12 cellular contexts compared by ENCODE assay signal in genomic region chr1:157403608-157404007, GRCh38.
A peak's percentile ranks its signal among the peaks of the same experiment; 100 is the strongest.
DNase-seq lines count a peak whose midpoint lies in the region; ATAC-seq, FAIRE-seq and TF ChIP-seq lines count a peak whose summit lies in the region.
"Had no signal": no experiment of that assay in that cellular context is flagged by ENCODE, and none has a peak within 500 bp of the region (broad histone marks: within the 10 kb centered on the region; RNA-seq: fewer than 3 reads in every experiment).

No MANE protein-coding gene starts in this region.

- no peak overlapping the region for H3K4me3 ChIP-seq in endothelial cell of umbilical vein (replicated peaks in 1 of 3; ENCODE audit: insufficient read depth in 1 of 3, low read depth in 1 of 3, low read length in 3 of 3)
- H3K4me3 ChIP-seq: transverse colon had no signal

- POLR2A ChIA-PET in endothelial cell of umbilical vein (lab: Charles Lee): no interaction called here

- no TSS peak for BruUV-seq in endothelial cell of umbilical vein (replicated peaks; lab: Mats Ljungman, UMichigan)

- no peaks in the 10 kb centered on the region for H3K9me3 Mint-ChIP-seq in effector memory CD8-positive, alpha-beta T cell

- H3K36me3 ChIP-seq in endothelial cell of umbilical vein (ENCODE audit: control insufficient read depth in 2 of 2, extremely low read depth in 1 of 2, insufficient read depth in 2 of 2, low read length in 2 of 2): no peaks in the 10 kb centered on the region
- H3K36me3 ChIP-seq: transverse colon had no signal

- CTCF ChIA-PET in endothelial cell of umbilical vein (lab: Charles Lee): interaction anchor here (0.9 to 1.5 kb wide), 2 partner anchors 13 to 26 kb away, joined by 3 to 8 read pairs; no protein-coding TSS in a partner anchor

- TF ChIP-seq CTCF in endothelial cell of umbilical vein (IDR thresholded peaks at IDR 0.05; ENCODE audit: extremely low read depth in 1 of 2, insufficient read depth in 1 of 2, low read depth in 1 of 2, low read length in 2 of 2): no peak

- peak overlapping the region; percentile 90 for H2AFZ ChIP-seq in endothelial cell of umbilical vein (ENCODE audit: low read depth, low read length)

- peak overlapping the region in 1 of 2 donors; percentile 82 for H3K27ac Mint-ChIP-seq in effector memory CD8-positive, alpha-beta T cell
- H3K27ac Mint-ChIP-seq: CD4-positive, CD25-positive, alpha-beta regulatory T cell had no signal

- H3K9me1 ChIP-seq in endothelial cell of umbilical vein (replicated peaks; ENCODE audit: control insufficient read depth, extremely low read depth, insufficient read depth, low read length): no peaks in the 10 kb centered on the region

- no peaks in the 10 kb centered on the region for H3K4me1 Mint-ChIP-seq in effector memory CD8-positive, alpha-beta T cell (ENCODE audit: low read depth in 2 of 2)
- H3K4me1 Mint-ChIP-seq: CD4-positive, CD25-positive, alpha-beta regulatory T cell had no signal

- TF ChIP-seq POLR2A in endothelial cell of umbilical vein (IDR thresholded peaks at IDR 0.05; ENCODE audit: low read depth, low read length): no peak

- H4K20me1 ChIP-seq in endothelial cell of umbilical vein (replicated peaks; ENCODE audit: control insufficient read depth, extremely low read depth, insufficient read depth, low read length): no peaks in the 10 kb centered on the region

- no peak overlapping the region for H3K27ac ChIP-seq in endothelial cell of umbilical vein (ENCODE audit: insufficient read depth, low read depth, low read length)
- H3K27ac ChIP-seq: transverse colon had no signal

- peaks cover 24 to 50% of the 10 kb centered on the region in 2 donors for H3K27me3 Mint-ChIP-seq in effector memory CD8-positive, alpha-beta T cell

- no peak overlapping the region for H3K4me3 Mint-ChIP-seq in effector memory CD8-positive, alpha-beta T cell
- H3K4me3 Mint-ChIP-seq: CD4-positive, CD25-positive, alpha-beta regulatory T cell had no signal

- peak; percentile 18 for FAIRE-seq in GM18507 (lab: Jason Lieb, UNC)
- FAIRE-seq in endothelial cell of umbilical vein (lab: Jason Lieb, UNC): no peak

- dilution Hi-C loops in endothelial cell of umbilical vein (cut with MboI; ENCODE audit: extremely low pct_ligation_motif_present, low sequenced_read_pairs): no loop called here

- H3K27me3 ChIP-seq in endothelial cell of umbilical vein (ENCODE audit: control insufficient read depth in 2 of 2, insufficient read depth in 2 of 2, low read length in 2 of 2): no peaks in the 10 kb centered on the region
- H3K27me3 ChIP-seq: transverse colon had no signal

- no peaks in the 10 kb centered on the region for H3K79me2 ChIP-seq in endothelial cell of umbilical vein (ENCODE audit: control insufficient read depth, insufficient read depth, low read length)

- H3K9me3 ChIP-seq in endothelial cell of umbilical vein (replicated peaks; ENCODE audit: control insufficient read depth, insufficient read depth, low read length): no peaks in the 10 kb centered on the region
- H3K9me3 ChIP-seq: transverse colon had no signal

- ATAC-seq in GM21447 (IDR thresholded peaks at IDR 0.05; ENCODE audit: unreplicated experiment) (peak; percentile 39), HG03342 (IDR thresholded peaks at IDR 0.05; ENCODE audit: unreplicated experiment) (peak; percentile 34)
- ATAC-seq in effector memory CD8-positive, alpha-beta T cell (replicated peaks): no peak

- peaks cover 11% of the 10 kb centered on the region for H3K4me1 ChIP-seq in endothelial cell of umbilical vein (ENCODE audit: control insufficient read depth, extremely low read depth, insufficient read depth, low read length)

- H3K9ac ChIP-seq in endothelial cell of umbilical vein (replicated peaks; ENCODE audit: extremely low read depth, insufficient read depth, low read length): no peak overlapping the region

- DNase-seq in GM18507 (ENCODE audit: extremely low spot score, insufficient read length, low read depth) (no peak), endothelial cell of umbilical vein (ENCODE audit: low read depth, low spot score) (no peak), ecto neural progenitor cell (ENCODE audit: low spot score) (no peak)
- DNase-seq in activated T-cell treated with anti-CD3 and anti-CD28 coated beads, Interleukin-2, amount 50 U/mL, for 1 hour: no peak
- no peak for DNase-seq in effector CD8-positive, alpha-beta T cell (lab: John Stamatoyannopoulos, UW)
- no peak for DNase-seq in effector memory CD8-positive, alpha-beta T cell
- DNase-seq: CD4-positive, CD25-positive, alpha-beta regulatory T cell; NCI-H187 treated with DMSO at 0.1 percent for 48 hours; stimulated activated CD4-positive, alpha-beta T cell treated with anti-CD3 and anti-CD28 coated beads, Interleukin-4, amount 100 ng/mL, for 24 hours; transverse colon had no signal

- no peak overlapping the region for H3K4me2 ChIP-seq in endothelial cell of umbilical vein (ENCODE audit: insufficient read depth, low read length)

- intact Hi-C loops in endothelial cell of umbilical vein (cut with micrococcal nuclease): no loop called here

- no peaks in the 10 kb centered on the region for H3K36me3 Mint-ChIP-seq in effector memory CD8-positive, alpha-beta T cell (ENCODE audit: insufficient read depth)
- H3K36me3 Mint-ChIP-seq: CD4-positive, CD25-positive, alpha-beta regulatory T cell had no signal

TF ChIP-seq in endothelial cell of umbilical vein, 7 proteins besides CTCF, POLR2A, EP300 and RAD21:
- TF ChIP-seq MYC (IDR thresholded peaks at IDR 0.05; ENCODE audit: low read depth, low read length) (no peak), FOS (IDR thresholded peaks at IDR 0.05; ENCODE audit: borderline replicate concordance, insufficient read depth, low read length) (no peak), EZH2 (IDR thresholded peaks at IDR 0.05; ENCODE audit: borderline replicate concordance, low read depth, low read length, severe bottlenecking) (no peak)
TF ChIP-seq in endothelial cell of umbilical vein: peak in this region for 0.
